Comparison of ENCODE assay signal across 21 cellular contexts in the genomic region with DNA sequence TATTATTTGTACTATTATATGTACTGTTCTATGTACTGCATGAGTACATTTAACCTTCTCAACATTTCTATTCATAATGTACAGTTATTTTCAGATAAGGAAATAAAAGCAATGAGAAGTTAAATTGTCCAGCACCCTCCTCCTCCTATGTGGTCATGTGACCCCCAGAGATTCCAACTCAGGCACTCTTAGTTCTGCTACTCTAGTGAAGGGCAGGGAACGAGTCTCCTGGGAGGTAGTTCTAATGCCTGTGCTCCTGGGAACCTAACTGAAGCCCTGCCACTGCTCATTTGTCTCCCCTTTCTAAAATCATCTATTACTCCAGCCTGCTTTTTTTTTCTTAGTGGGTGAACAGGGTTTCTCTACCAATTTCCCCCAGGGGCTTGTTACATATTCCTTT.
"Had no signal": no experiment of that assay in that cellular context is flagged by ENCODE, and none has a peak within 500 bp of the region (broad histone marks: within the 10 kb centered on the region; RNA-seq: fewer than 3 reads in every experiment).

No MANE protein-coding gene starts in this region.

- ATAC-seq: activated naive CD4-positive, alpha-beta T cell treated with anti-CD3 and anti-CD28 coated beads, Interleukin-2, amount 50 U/mL, for 72 hours; activated T-helper 17 cell treated with anti-CD3 and anti-CD28 coated beads, Interleukin-2, amount 50 U/mL, for 72 hours; natural killer cell treated with Interleukin-12 subunit alpha and Interleukin-12 subunit beta and Interleukin-15 and Interleukin-18, amount 100 ng/mL, for 72 hours; pancreas; stimulated activated naive CD8-positive, alpha-beta T cell treated with anti-CD3 and anti-CD28 coated beads, Interleukin-15, Interleukin-2, amounts not matched to agents 100 U/mL and 50 U/mL, for 24 hours; T-cell had no signal

- H3K4me1 Mint-ChIP-seq: activated T-helper 17 cell treated with anti-CD3 and anti-CD28 coated beads, Interleukin-2, amount 50 U/mL, for 72 hours had no signal

- H3K27ac ChIP-seq: brain microvascular endothelial cell, neutrophil, pancreas, sigmoid colon, WERI-Rb-1 had no signal

- H3K27me3 ChIP-seq: brain microvascular endothelial cell, neutrophil, pancreas, sigmoid colon had no signal

- H3K27ac Mint-ChIP-seq: activated naive CD4-positive, alpha-beta T cell treated with anti-CD3 and anti-CD28 coated beads, Interleukin-2, amount 50 U/mL, for 72 hours; activated T-cell treated with anti-CD3 and anti-CD28 coated beads, Interleukin-2, amount 50 U/mL, for 24 hours; activated T-helper 17 cell treated with anti-CD3 and anti-CD28 coated beads, Interleukin-2, amount 50 U/mL, for 72 hours; natural killer cell treated with Interleukin-12 subunit alpha and Interleukin-12 subunit beta and Interleukin-15 and Interleukin-18, amount 100 ng/mL, for 72 hours; T-cell; T-helper 2 cell treated with Interferon-gamma antibody and Interleukin-4, amounts not matched to agents 5 μg/mL and 100 μg/mL, for 36 hours had no signal

- DNase-seq: activated CD8-positive, alpha-beta memory T cell treated with anti-CD3 and anti-CD28 coated beads, Interleukin-2, amount 50 U/mL, for 4 hours; activated T-cell treated with anti-CD3 and anti-CD28 coated beads, Interleukin-2, amount 50 U/mL, for 24 hours; aorta; brain microvascular endothelial cell; central memory CD4-positive, alpha-beta T cell; dermis blood vessel endothelial cell; effector CD8-positive, alpha-beta T cell; erythroblast; foreskin fibroblast; hippocampal formation; pancreas; sigmoid colon; stimulated activated CD4-positive, alpha-beta T cell treated with anti-CD3 and anti-CD28 coated beads, Interleukin-4, amount 100 ng/mL, for 24 hours; stimulated activated naive CD8-positive, alpha-beta T cell treated with anti-CD3 and anti-CD28 coated beads, Interleukin-15, Interleukin-2, amounts not matched to agents 100 U/mL and 50 U/mL, for 24 hours; T-cell; WERI-Rb-1 had no signal

- H3K4me3 ChIP-seq: pancreas, sigmoid colon had no signal

- H3K27me3 Mint-ChIP-seq: activated T-cell treated with anti-CD3 and anti-CD28 coated beads, Interleukin-2, amount 50 U/mL, for 24 hours had no signal

- H3K4me3 Mint-ChIP-seq: activated T-cell treated with anti-CD3 and anti-CD28 coated beads, Interleukin-2, amount 50 U/mL, for 24 hours; activated T-helper 17 cell treated with anti-CD3 and anti-CD28 coated beads, Interleukin-2, amount 50 U/mL, for 72 hours; natural killer cell treated with Interleukin-12 subunit alpha and Interleukin-12 subunit beta and Interleukin-15 and Interleukin-18, amount 100 ng/mL, for 72 hours; T-cell; T-helper 2 cell treated with Interferon-gamma antibody and Interleukin-4, amounts not matched to agents 5 μg/mL and 100 μg/mL, for 36 hours had no signal

- H3K36me3 Mint-ChIP-seq: activated naive CD4-positive, alpha-beta T cell treated with anti-CD3 and anti-CD28 coated beads, Interleukin-2, amount 50 U/mL, for 72 hours; natural killer cell treated with Interleukin-12 subunit alpha and Interleukin-12 subunit beta and Interleukin-15 and Interleukin-18, amount 100 ng/mL, for 72 hours; T-cell had no signal

- H3K36me3 ChIP-seq: brain microvascular endothelial cell, neutrophil, pancreas, sigmoid colon, WERI-Rb-1 had no signal

- H3K4me1 ChIP-seq: sigmoid colon had no signal

- H3K9me3 ChIP-seq: neutrophil, pancreas, sigmoid colon had no signal

- H3K9me3 Mint-ChIP-seq: activated T-cell treated with anti-CD3 and anti-CD28 coated beads, Interleukin-2, amount 50 U/mL, for 24 hours; activated T-helper 17 cell treated with anti-CD3 and anti-CD28 coated beads, Interleukin-2, amount 50 U/mL, for 72 hours; natural killer cell treated with Interleukin-12 subunit alpha and Interleukin-12 subunit beta and Interleukin-15 and Interleukin-18, amount 100 ng/mL, for 72 hours; T-cell; T-helper 2 cell treated with Interferon-gamma antibody and Interleukin-4, amounts not matched to agents 5 μg/mL and 100 μg/mL, for 36 hours had no signal
